Comparison of ENCODE assay signal across 12 cellular contexts in the genomic region with DNA sequence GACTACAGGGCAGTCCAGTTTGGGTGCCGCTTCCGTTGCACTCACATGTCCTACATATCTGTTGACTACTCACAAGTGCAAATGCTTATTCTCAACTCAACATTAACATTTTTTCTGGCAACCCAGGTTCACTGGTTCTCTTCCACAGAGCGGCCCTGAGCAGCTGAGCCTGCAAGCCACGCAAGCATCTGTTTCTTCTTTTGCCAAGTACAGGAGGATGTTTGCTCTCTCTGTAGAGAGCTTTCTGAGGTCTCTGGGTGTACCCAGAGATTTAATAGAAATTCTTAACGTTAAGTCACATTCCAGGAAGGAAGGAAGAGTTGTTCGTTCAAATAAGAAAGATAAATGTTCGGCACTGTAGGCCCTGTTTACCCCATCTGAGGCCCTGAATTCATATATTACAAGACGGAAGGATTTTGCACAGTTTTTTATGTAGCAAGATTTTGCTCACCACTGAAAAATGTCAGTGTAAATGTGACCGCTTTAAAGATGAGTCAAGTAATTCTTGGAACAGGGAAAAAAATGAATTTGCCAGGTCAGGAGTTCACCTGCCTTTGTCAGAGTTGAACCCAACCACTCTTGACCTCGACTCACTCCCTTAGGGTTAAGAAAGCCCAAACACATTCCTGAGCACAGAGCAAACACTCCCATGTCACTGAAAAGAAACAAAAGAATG. TPM values are rescaled to one million over a fixed set of nuclear protein-coding genes. Genes with fewer than 3 reads are reported as not detected.
DNase-seq lines count a peak whose midpoint lies in the region; ATAC-seq and TF ChIP-seq lines count a peak whose summit lies in the region.
"Had no signal": no experiment of that assay in that cellular context is flagged by ENCODE, and none has a peak within 500 bp of the region (broad histone marks: within the 10 kb centered on the region; RNA-seq: fewer than 3 reads in every experiment).

No MANE protein-coding gene starts in this region.

- H3K9me3 ChIP-seq in naive thymus-derived CD4-positive, alpha-beta T cell (ENCODE audit: control insufficient read depth in 2 of 3, low read length in 3 of 3) = no peaks in the 10 kb centered on the region

- no peaks in the 10 kb centered on the region for H3K9me3 Mint-ChIP-seq in naive thymus-derived CD4-positive, alpha-beta T cell
- H3K9me3 Mint-ChIP-seq: CD8-positive, alpha-beta memory T cell had no signal

- no peak for TF ChIP-seq CTCF in AG10803 (conservative IDR thresholded peaks at IDR 0.05; ENCODE audit: low read length)
- TF ChIP-seq CTCF in GM13977 (IDR thresholded peaks at IDR 0.05; ENCODE audit: extremely low read depth, insufficient read depth, missing control alignments) = no peak

- ATAC-seq in naive thymus-derived CD4-positive, alpha-beta T cell = no peak
- ATAC-seq in GM19397 (IDR thresholded peaks at IDR 0.05; ENCODE audit: unreplicated experiment) = no peak

- H3K27ac ChIP-seq in naive thymus-derived CD4-positive, alpha-beta T cell (ENCODE audit: low read depth, low read length) = no peak overlapping the region
- H3K27ac ChIP-seq: KMS-11, parathyroid adenoma had no signal

- peak overlapping the region in 1 of 10 donors; percentile 30 for H3K4me3 Mint-ChIP-seq in naive thymus-derived CD4-positive, alpha-beta T cell
- H3K4me3 Mint-ChIP-seq: CD8-positive, alpha-beta memory T cell had no signal

- POLR2A ChIA-PET in naive thymus-derived CD4-positive, alpha-beta T cell (lab: Charles Lee) = no interaction called here

- peak; percentile 79 for DNase-seq in AG10803 (ENCODE audit: low read depth)
- DNase-seq in NCI-H226 = peak; percentile 16
- DNase-seq in dedifferentiated amniotic fluid mesenchymal stem cell (ENCODE audit: extremely low spot score) = peak; percentile 28
- DNase-seq in naive thymus-derived CD4-positive, alpha-beta T cell = no peak
- no peak for DNase-seq in GM13977 (ENCODE audit: low spot score)
- no peak for DNase-seq in activated gamma-delta T cell (lab: John Stamatoyannopoulos, UW)
- no peak for DNase-seq in NCI-H1417 (lab: John Stamatoyannopoulos, UW)
- DNase-seq: CD8-positive, alpha-beta memory T cell; kidney had no signal

- peaks cover 0 to 4% of the 10 kb centered on the region in 2 donors for H3K4me1 ChIP-seq in naive thymus-derived CD4-positive, alpha-beta T cell (ENCODE audit: control insufficient read depth in 2 of 2, insufficient read depth in 2 of 2, low read length in 2 of 2)
- H3K4me1 ChIP-seq: parathyroid adenoma had no signal

- no peaks in the 10 kb centered on the region for H3K27me3 Mint-ChIP-seq in naive thymus-derived CD4-positive, alpha-beta T cell
- H3K27me3 Mint-ChIP-seq: CD8-positive, alpha-beta memory T cell had no signal

- CTCF ChIA-PET in naive thymus-derived CD4-positive, alpha-beta T cell (lab: Charles Lee) = interaction anchor here (1.3 to 2.2 kb wide), 3 partner anchors 7 to 500 kb away, joined by 7 to 8 read pairs (median 7); no protein-coding TSS in a partner anchor

- intact Hi-C loops in naive thymus-derived CD4-positive, alpha-beta T cell (cut with micrococcal nuclease) = loop anchor here (2.0 to 5.0 kb wide), 4 partner anchors 35 to 777 kb away; a partner anchor contains a TSS

- H3K27me3 ChIP-seq in naive thymus-derived CD4-positive, alpha-beta T cell (ENCODE audit: control insufficient read depth in 2 of 2, insufficient read depth in 2 of 2, low read length in 2 of 2) = no peaks in the 10 kb centered on the region

- no peak overlapping the region for H3K4me3 ChIP-seq in AG10803 (ENCODE audit: low read length)
- H3K4me3 ChIP-seq in naive thymus-derived CD4-positive, alpha-beta T cell (ENCODE audit: low read length) = no peak overlapping the region

- peaks cover 0 to 10% (median 0%) of the 10 kb centered on the region in 5 donors for H3K36me3 Mint-ChIP-seq in naive thymus-derived CD4-positive, alpha-beta T cell

- H3K27ac Mint-ChIP-seq in naive thymus-derived CD4-positive, alpha-beta T cell = peak overlapping the region in 6 of 9 donors; percentile 27 to 82 (median 58)
- H3K27ac Mint-ChIP-seq: CD8-positive, alpha-beta memory T cell had no signal

- peaks cover 0 to 24% (median 4%) of the 10 kb centered on the region in 7 donors for H3K4me1 Mint-ChIP-seq in naive thymus-derived CD4-positive, alpha-beta T cell

- H3K36me3 ChIP-seq in naive thymus-derived CD4-positive, alpha-beta T cell (ENCODE audit: control insufficient read depth in 2 of 3, insufficient read depth in 3 of 3, low read length in 3 of 3) = no peaks in the 10 kb centered on the region

- in situ Hi-C loops in GM13977 (cut with MboI; ENCODE audit: low pct_unique_long_range_greater_than_20kb, low sequenced_read_pairs, unreplicated experiment) = no loop called here

RNA-seq across cellular contexts. Expression of a gene that starts 30.1 kb away (rescaled TPM):
- 10 to 100 TPM; 14.9 to 20.8 (median 18.6) TPM for total RNA-seq in naive thymus-derived CD4-positive, alpha-beta T cell
- polyA plus RNA-seq in naive thymus-derived CD4-positive, alpha-beta T cell = 10 to 100 TPM; 13.2 to 18.4 TPM

RNA-seq across cellular contexts. Expression of a gene that starts 46.3 kb away (rescaled TPM):
- 10 to 100 TPM in 1 of 5 experiments, 1 to 10 TPM in 4; 1.4 to 32.3 (median 2.9) TPM for total RNA-seq in naive thymus-derived CD4-positive, alpha-beta T cell
- 1 to 10 TPM; 2.2 TPM for polyA plus RNA-seq in naive thymus-derived CD4-positive, alpha-beta T cell

Comparison
In these comparisons a context has a peak if more than half of its experiments do, and no peak if none do; other contexts are left out.
1. DNase-seq: peak in AG10803 (single experiment), NCI-H226 (single experiment) and dedifferentiated amniotic fluid mesenchymal stem cell (single experiment); none in naive thymus-derived CD4-positive, alpha-beta T cell (0 of 9), GM13977 (single experiment), activated gamma-delta T cell (single experiment) and NCI-H1417 (0 of 3).